ENCODE assay signal across 11 cellular contexts in the genomic region with DNA sequence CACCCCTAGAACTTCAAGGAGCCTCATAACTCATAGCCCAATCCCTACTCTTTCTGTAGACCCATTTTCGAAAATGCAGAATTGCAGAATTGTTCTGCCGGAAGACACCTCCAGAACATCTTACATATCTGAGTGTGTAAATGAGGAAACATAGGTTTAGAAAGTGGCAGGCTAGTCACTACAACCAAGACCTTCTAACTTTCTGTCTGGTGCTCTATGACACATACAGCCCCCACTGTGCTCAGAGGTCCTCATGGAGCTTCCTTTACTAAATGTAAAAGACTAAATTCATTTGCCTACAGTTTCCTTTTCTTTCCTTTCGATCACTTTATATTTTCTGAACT.
DNase-seq lines count a peak whose midpoint lies in the region; ATAC-seq and TF ChIP-seq lines count a peak whose summit lies in the region.
"Had no signal": no experiment of that assay in that cellular context is flagged by ENCODE, and none has a peak within 500 bp of the region (broad histone marks: within the 10 kb centered on the region; RNA-seq: fewer than 3 reads in every experiment).

No MANE protein-coding gene starts in this region.

- H3K4me3 Mint-ChIP-seq in CD14-positive monocyte, result no peak overlapping the region
- H3K4me3 Mint-ChIP-seq: T-helper 17 cell had no signal

- H3K9me3 Mint-ChIP-seq in CD14-positive monocyte, result peaks cover 0 to 3% (median 0%) of the 10 kb centered on the region in 7 donors

- H3K36me3 Mint-ChIP-seq in CD14-positive monocyte, result no peaks in the 10 kb centered on the region

- peak overlapping the region; percentile 59 for H3K9ac ChIP-seq in OCI-LY1 (ENCODE audit: low read length)

- no peak overlapping the region for H2AFZ ChIP-seq in OCI-LY1 (ENCODE audit: low read length)

- peak overlapping the region; percentile 97 for H3K27ac ChIP-seq in OCI-LY1 (ENCODE audit: low read depth, low read length, poor library complexity, severe bottlenecking)

- H3K4me1 Mint-ChIP-seq in CD14-positive monocyte, result peaks cover 37% of the 10 kb centered on the region
- H3K4me1 Mint-ChIP-seq: T-helper 17 cell had no signal

- peaks cover 63% of the 10 kb centered on the region for H3K4me1 ChIP-seq in OCI-LY1 (ENCODE audit: insufficient read depth, low read length, severe bottlenecking)

- no peaks in the 10 kb centered on the region for H4K20me1 ChIP-seq in OCI-LY1 (ENCODE audit: insufficient read depth, low read length)

- no peaks in the 10 kb centered on the region for H3K9me2 ChIP-seq in OCI-LY1 (ENCODE audit: low read depth, low read length)

- H3K4me3 ChIP-seq in OCI-LY1 (ENCODE audit: low read depth, low read length, poor library complexity, severe bottlenecking), result peak overlapping the region; percentile 51

- no peaks in the 10 kb centered on the region for H3K36me3 ChIP-seq in OCI-LY1 (ENCODE audit: insufficient read depth, low read length)

- intact Hi-C loops in CD14-positive monocyte (cut with micrococcal nuclease), result no loop called here

- no peak overlapping the region for H3K27ac Mint-ChIP-seq in CD14-positive monocyte
- H3K27ac Mint-ChIP-seq: T-helper 17 cell had no signal

- peak; percentile 68 for ATAC-seq in GM18861 (IDR thresholded peaks at IDR 0.05; ENCODE audit: unreplicated experiment)
- ATAC-seq in GM21526 (IDR thresholded peaks at IDR 0.05; ENCODE audit: low FRiP score, unreplicated experiment), result peak; percentile 90
- ATAC-seq in HG03066 (IDR thresholded peaks at IDR 0.05; ENCODE audit: low read depth, unreplicated experiment), result peak; percentile 78
- ATAC-seq: T-helper 17 cell had no signal

- no peaks in the 10 kb centered on the region for H3K79me2 ChIP-seq in OCI-LY1 (ENCODE audit: insufficient read depth, low read length)

- no peak for TF ChIP-seq CTCF in OCI-LY1 (IDR thresholded peaks at IDR 0.05; ENCODE audit: low read length)
- TF ChIP-seq CTCF in CD14-positive monocyte (IDR thresholded peaks at IDR 0.05), result no peak

- H3K27me3 ChIP-seq in OCI-LY1 (ENCODE audit: insufficient read depth, low read length), result no peaks in the 10 kb centered on the region

- DNase-seq in Ammon's horn (ENCODE audit: low spot score) (no peak), CD14-positive monocyte (ENCODE audit: low spot score) (no peak), NCI-H345 treated with DMSO at 0.1 percent for 48 hours (lab: John Stamatoyannopoulos, UW; ENCODE audit: unreplicated experiment) (no peak)
- DNase-seq in stimulated activated CD8-positive, alpha-beta memory T cell treated with anti-CD3 and anti-CD28 coated beads, Interleukin-4, amount 100 ng/mL, for 48 hours, result no peak
- DNase-seq: Calu3; NK-92 treated with Interleukin-12 subunit alpha and Interleukin-12 subunit beta, amount 100 ng/mL, for 24 hours; T-helper 17 cell had no signal

- 0 out of 2 replicates have a peak, but pooled peaks cover 11% of the 10 kb centered on the region for H3F3A ChIP-seq in OCI-LY1 (ENCODE audit: insufficient read depth, low read length)

- H3K27me3 Mint-ChIP-seq in CD14-positive monocyte (ENCODE audit: low read depth in 3 of 3), result no peaks in the 10 kb centered on the region
- H3K27me3 Mint-ChIP-seq: T-helper 17 cell had no signal

- H3K4me2 ChIP-seq in OCI-LY1 (ENCODE audit: low read length), result peak overlapping the region; percentile 74

- H3K9me3 ChIP-seq in OCI-LY1 (ENCODE audit: low read length), result no peaks in the 10 kb centered on the region
